In genomic region chr4:4374388-4375098, GRCh38 we compare ENCODE assay signal across 31 cellular contexts. TPM values are rescaled to one million over a fixed set of nuclear protein-coding genes. Genes with fewer than 3 reads are reported as not detected.
"Had no signal": no experiment of that assay in that cellular context is flagged by ENCODE, and none has a peak within 500 bp of the region (broad histone marks: within the 10 kb centered on the region; RNA-seq: fewer than 3 reads in every experiment).

No MANE protein-coding gene starts in this region.

- H3K27me3 ChIP-seq: pancreas, testis, tibial nerve, upper lobe of left lung, vagina had no signal

- H3K4me3 ChIP-seq: pancreas, psoas muscle, skin epidermis, smooth muscle cell, spleen, suprapubic skin, testis, tibial nerve, upper lobe of left lung, vagina had no signal

- H3K4me2 ChIP-seq: smooth muscle cell had no signal

- ATAC-seq: naive thymus-derived CD4-positive, alpha-beta T cell; natural killer cell; pancreas; psoas muscle; right cardiac atrium; sciatic nerve; stimulated activated memory B cell treated with anti-CD40 and anti-IgM and Interleukin-4, amounts not matched to agents 10 μg/mL and 1 μg/mL and 100 μg/mL, for 72 hours; stimulated activated naive CD8-positive, alpha-beta T cell treated with anti-CD3 and anti-CD28 coated beads, Interleukin-15, amount 100 ng/mL, for 72 hours; stimulated activated naive CD8-positive, alpha-beta T cell treated with anti-CD3 and anti-CD28 coated beads, Interleukin-15, Interleukin-2, amounts not matched to agents 100 U/mL and 50 U/mL, for 24 hours had no signal

- DNase-seq: naive thymus-derived CD4-positive, alpha-beta T cell; natural killer cell; nucleus accumbens; pancreas; psoas muscle; right cardiac atrium; spleen; stimulated activated CD4-positive, alpha-beta T cell treated with anti-CD3 and anti-CD28 coated beads, Interleukin-12 subunit alpha, Interleukin-12 subunit beta, amount 100 ng/mL, for 4 hours; stimulated activated CD4-positive, alpha-beta T cell treated with anti-CD3 and anti-CD28 coated beads, Interleukin-1b, Interleukin-23, amount 100 ng/mL, for 48 hours; stimulated activated CD4-positive, alpha-beta T cell treated with anti-CD3 and anti-CD28 coated beads, Interleukin-4, amount 100 ng/mL, for 1 hour; stimulated activated CD4-positive, alpha-beta T cell treated with anti-CD3 and anti-CD28 coated beads, Interleukin-4, amount 100 ng/mL, for 4 hours; stimulated activated CD8-positive, alpha-beta memory T cell treated with anti-CD3 and anti-CD28 coated beads, Interleukin-4, amount 100 ng/mL, for 48 hours; stimulated activated naive CD4-positive, alpha-beta T cell; stimulated activated naive CD8-positive, alpha-beta T cell treated with anti-CD3 and anti-CD28 coated beads, Interleukin-15, amount 100 ng/mL, for 72 hours; stimulated activated naive CD8-positive, alpha-beta T cell treated with anti-CD3 and anti-CD28 coated beads, Interleukin-15, Interleukin-2, amounts not matched to agents 100 U/mL and 50 U/mL, for 24 hours; substantia nigra; testis; trophoblast cell; upper lobe of left lung had no signal

- H3K9me3 ChIP-seq: neutrophil, pancreas, suprapubic skin, testis, upper lobe of left lung, vagina had no signal

- H3K4me1 ChIP-seq: pancreas, psoas muscle, spleen, suprapubic skin, testis, tibial nerve, upper lobe of left lung, vagina had no signal

- H3K27ac Mint-ChIP-seq: naive thymus-derived CD4-positive, alpha-beta T cell; natural killer cell; nephron; progenitor cell of endocrine pancreas; stimulated activated memory B cell treated with anti-CD40 and anti-IgM and Interleukin-4, amounts not matched to agents 10 μg/mL and 1 μg/mL and 100 μg/mL, for 72 hours; stimulated activated naive CD8-positive, alpha-beta T cell treated with anti-CD3 and anti-CD28 coated beads, Interleukin-15, amount 100 ng/mL, for 72 hours had no signal

- H3K36me3 Mint-ChIP-seq: natural killer cell; stimulated activated memory B cell treated with anti-CD40 and anti-IgM and Interleukin-4, amounts not matched to agents 10 μg/mL and 1 μg/mL and 100 μg/mL, for 72 hours had no signal

- H3K4me3 Mint-ChIP-seq: naive thymus-derived CD4-positive, alpha-beta T cell; natural killer cell; nephron; stimulated activated memory B cell treated with anti-CD40 and anti-IgM and Interleukin-4, amounts not matched to agents 10 μg/mL and 1 μg/mL and 100 μg/mL, for 72 hours; stimulated activated naive CD8-positive, alpha-beta T cell treated with anti-CD3 and anti-CD28 coated beads, Interleukin-15, amount 100 ng/mL, for 72 hours had no signal

- H3K36me3 ChIP-seq: neutrophil, pancreas, spleen, suprapubic skin, tibial nerve, upper lobe of left lung, vagina had no signal

- FAIRE-seq: pancreas, urothelium cell line had no signal

- H3K4me1 Mint-ChIP-seq: naive thymus-derived CD4-positive, alpha-beta T cell; natural killer cell; nephron; stimulated activated memory B cell treated with anti-CD40 and anti-IgM and Interleukin-4, amounts not matched to agents 10 μg/mL and 1 μg/mL and 100 μg/mL, for 72 hours; stimulated activated naive CD8-positive, alpha-beta T cell treated with anti-CD3 and anti-CD28 coated beads, Interleukin-15, amount 100 ng/mL, for 72 hours had no signal

- H3K27ac ChIP-seq: neutrophil, pancreas, psoas muscle, skin epidermis, spleen, suprapubic skin, testis, tibial nerve, upper lobe of left lung, vagina had no signal

RNA-seq across cellular contexts. Expression of gene NSG1, which starts 12.4 kb away (rescaled TPM):
- total RNA-seq: osteocyte had no signal
